ENCODE assay signal across 8 cellular contexts in genomic region chr11:100687032-100687629, GRCh38. TPM values are rescaled to one million over a fixed set of nuclear protein-coding genes. Genes with fewer than 3 reads are reported as not detected.
DNase-seq lines count a peak whose midpoint lies in the region; ATAC-seq, FAIRE-seq and TF ChIP-seq lines count a peak whose summit lies in the region.

Gene ARHGAP42, plus strand, starts transcription at chr11:100687288. Its CDS starts 391 bp downstream, at chr11:100687679.

- H3K27me3 Mint-ChIP-seq in activated CD4-positive, alpha-beta T cell treated with anti-CD3 and anti-CD28 coated beads, Interleukin-2, amount 10 ng/mL, durations not matched to agents 24 days and 14 days = peaks cover 30% of the 10 kb centered on the region
- H3K27me3 Mint-ChIP-seq in activated CD8-positive, alpha-beta memory T cell treated with anti-CD3 and anti-CD28 coated beads, Interleukin-2, amount 10 ng/mL, durations not matched to agents 7 days and 5 days = peaks cover 26% of the 10 kb centered on the region
- H3K27me3 Mint-ChIP-seq in natural killer cell treated with Interleukin-12 subunit alpha and Interleukin-12 subunit beta and Interleukin-15 and Interleukin-18, amount 100 ng/mL, for 72 hours = no peaks in the 10 kb centered on the region

- no peaks in the 10 kb centered on the region for H3K9me3 ChIP-seq in aorta (ENCODE audit: control insufficient read depth, low read length)

- H3K9me3 Mint-ChIP-seq in activated CD4-positive, alpha-beta T cell treated with anti-CD3 and anti-CD28 coated beads, Interleukin-2, amount 10 ng/mL, durations not matched to agents 24 days and 14 days = no peaks in the 10 kb centered on the region
- H3K9me3 Mint-ChIP-seq in activated CD8-positive, alpha-beta memory T cell treated with anti-CD3 and anti-CD28 coated beads, Interleukin-2, amount 10 ng/mL, durations not matched to agents 7 days and 5 days (ENCODE audit: low read depth) = no peaks in the 10 kb centered on the region
- no peaks in the 10 kb centered on the region for H3K9me3 Mint-ChIP-seq in natural killer cell treated with Interleukin-12 subunit alpha and Interleukin-12 subunit beta and Interleukin-15 and Interleukin-18, amount 100 ng/mL, for 72 hours

- no peak for FAIRE-seq in H54 (lab: Jason Lieb, UNC)

- CTCF ChIA-PET in activated CD8-positive, alpha-beta memory T cell treated with anti-CD3 and anti-CD28 coated beads, Interleukin-2, amount 10 ng/mL, durations not matched to agents 7 days and 5 days (lab: Charles Lee) = interaction anchor here (0.9 kb wide), 1 partner anchor 22 kb away, joined by 3 read pairs; no protein-coding TSS in a partner anchor

- H3K27ac ChIP-seq in aorta (ENCODE audit: low read depth in 1 of 2, low read length in 2 of 2) = no peak within 1 kb of the TSS

- H3K27ac Mint-ChIP-seq in activated CD4-positive, alpha-beta T cell treated with anti-CD3 and anti-CD28 coated beads, Interleukin-2, amount 10 ng/mL, durations not matched to agents 24 days and 14 days = peak within 1 kb of the TSS; percentile 62
- no peak within 1 kb of the TSS for H3K27ac Mint-ChIP-seq in activated CD8-positive, alpha-beta memory T cell treated with anti-CD3 and anti-CD28 coated beads, Interleukin-2, amount 10 ng/mL, durations not matched to agents 7 days and 5 days
- H3K27ac Mint-ChIP-seq in natural killer cell treated with Interleukin-12 subunit alpha and Interleukin-12 subunit beta and Interleukin-15 and Interleukin-18, amount 100 ng/mL, for 72 hours = peak within 1 kb of the TSS; percentile 12 to 81

- peak; percentile 39; the same call in 1 of the 2 replicates for TF ChIP-seq POLR2A in H54 (IDR thresholded peaks at IDR 0.05; ENCODE audit: low read depth, low read length)

- H3K4me1 ChIP-seq in aorta (ENCODE audit: control insufficient read depth in 1 of 2, insufficient read depth in 2 of 2, low read length in 2 of 2) = no peaks in the 10 kb centered on the region

- peak within 1 kb of the TSS; percentile 85 for H3K4me3 Mint-ChIP-seq in activated CD4-positive, alpha-beta T cell treated with anti-CD3 and anti-CD28 coated beads, Interleukin-2, amount 10 ng/mL, durations not matched to agents 24 days and 14 days
- peak within 1 kb of the TSS; percentile 61 for H3K4me3 Mint-ChIP-seq in activated CD8-positive, alpha-beta memory T cell treated with anti-CD3 and anti-CD28 coated beads, Interleukin-2, amount 10 ng/mL, durations not matched to agents 7 days and 5 days
- peak within 1 kb of the TSS; percentile 89 for H3K4me3 Mint-ChIP-seq in natural killer cell treated with Interleukin-12 subunit alpha and Interleukin-12 subunit beta and Interleukin-15 and Interleukin-18, amount 100 ng/mL, for 72 hours

- 0 to 1% methylated on average over 28 to 81 of the region's 81 CpGs for WGBS in aorta, 2 donors

- H3K4me1 Mint-ChIP-seq in activated CD4-positive, alpha-beta T cell treated with anti-CD3 and anti-CD28 coated beads, Interleukin-2, amount 10 ng/mL, durations not matched to agents 24 days and 14 days = peaks cover 7% of the 10 kb centered on the region
- peaks cover 11% of the 10 kb centered on the region for H3K4me1 Mint-ChIP-seq in activated CD8-positive, alpha-beta memory T cell treated with anti-CD3 and anti-CD28 coated beads, Interleukin-2, amount 10 ng/mL, durations not matched to agents 7 days and 5 days
- peaks cover 20 to 32% of the 10 kb centered on the region in 2 donors for H3K4me1 Mint-ChIP-seq in natural killer cell treated with Interleukin-12 subunit alpha and Interleukin-12 subunit beta and Interleukin-15 and Interleukin-18, amount 100 ng/mL, for 72 hours (ENCODE audit: low read depth in 2 of 2)

- DNase-seq in activated CD4-positive, alpha-beta T cell treated with anti-CD3 and anti-CD28 coated beads, Interleukin-2, amount 10 ng/mL, durations not matched to agents 24 days and 14 days = peak; percentile 72
- no peak for DNase-seq in activated CD4-positive, alpha-beta T cell treated with anti-CD3 and anti-CD28 coated beads for 4 hours
- peak; percentile 40 for DNase-seq in H54 (ENCODE audit: insufficient read length, low spot score)
- DNase-seq in LHCN-M2 (ENCODE audit: low read depth) = peak; percentile 49
- DNase-seq in activated CD8-positive, alpha-beta memory T cell treated with anti-CD3 and anti-CD28 coated beads, Interleukin-2, amount 10 ng/mL, durations not matched to agents 7 days and 5 days = peak; percentile 42
- DNase-seq in fibroblast of villous mesenchyme (ENCODE audit: low read depth) = peak; percentile 81
- DNase-seq in natural killer cell treated with Interleukin-12 subunit alpha and Interleukin-12 subunit beta and Interleukin-15 and Interleukin-18, amount 100 ng/mL, for 72 hours (ENCODE audit: low spot score) = peak; percentile 87
- peak; percentile 71 to 90 for DNase-seq in aorta

- H3K27me3 ChIP-seq in aorta (ENCODE audit: control insufficient read depth in 1 of 2, insufficient read depth in 2 of 2, low read length in 1 of 2) = no peaks in the 10 kb centered on the region

- H3K4me3 ChIP-seq in fibroblast of villous mesenchyme (ENCODE audit: low read depth, low read length) = peak within 1 kb of the TSS; percentile 86
- peak within 1 kb of the TSS; percentile 69 to 80 for H3K4me3 ChIP-seq in aorta (ENCODE audit: low read length in 2 of 2)

- H3K36me3 ChIP-seq in aorta (ENCODE audit: control insufficient read depth in 1 of 2, insufficient read depth in 2 of 2, low read length in 1 of 2) = no peaks in the 10 kb centered on the region

- TF ChIP-seq CTCF in fibroblast of villous mesenchyme (IDR thresholded peaks at IDR 0.05; ENCODE audit: insufficient read depth, low read depth, low read length) = no peak

- intact Hi-C loops in activated CD4-positive, alpha-beta T cell treated with anti-CD3 and anti-CD28 coated beads, Interleukin-2, amount 10 ng/mL, durations not matched to agents 24 days and 14 days (cut with micrococcal nuclease) = no loop called here
- intact Hi-C loops in aorta (cut with DNase I) = loop anchor here in 1 of 2 donors (5.0 kb wide), 1 partner anchor 50 kb away; no protein-coding TSS in a partner anchor

- peak; percentile 76 for ATAC-seq in activated CD8-positive, alpha-beta memory T cell treated with anti-CD3 and anti-CD28 coated beads, Interleukin-2, amount 10 ng/mL, durations not matched to agents 7 days and 5 days
- ATAC-seq in natural killer cell treated with Interleukin-12 subunit alpha and Interleukin-12 subunit beta and Interleukin-15 and Interleukin-18, amount 100 ng/mL, for 72 hours = peak; percentile 84 to 91
- peak; percentile 75 for ATAC-seq in aorta (ENCODE audit: low FRiP score)

- H3K36me3 Mint-ChIP-seq in activated CD4-positive, alpha-beta T cell treated with anti-CD3 and anti-CD28 coated beads, Interleukin-2, amount 10 ng/mL, durations not matched to agents 24 days and 14 days (ENCODE audit: low read depth) = no peaks in the 10 kb centered on the region
- H3K36me3 Mint-ChIP-seq in activated CD8-positive, alpha-beta memory T cell treated with anti-CD3 and anti-CD28 coated beads, Interleukin-2, amount 10 ng/mL, durations not matched to agents 7 days and 5 days = no peaks in the 10 kb centered on the region
- no peaks in the 10 kb centered on the region for H3K36me3 Mint-ChIP-seq in natural killer cell treated with Interleukin-12 subunit alpha and Interleukin-12 subunit beta and Interleukin-15 and Interleukin-18, amount 100 ng/mL, for 72 hours

RNA-seq across cellular contexts. Expression of gene ARHGAP42, which starts in this region (rescaled TPM):
- 0.05 TPM in 1 of 2 replicates, not detected in the other for total RNA-seq in activated CD4-positive, alpha-beta T cell treated with anti-CD3 and anti-CD28 coated beads, Interleukin-2, amount 10 ng/mL, durations not matched to agents 24 days and 14 days
- total RNA-seq in LHCN-M2 (2014; rRNA removed) = 7.4 and 10.3 TPM in 2 replicates
- 1.4 TPM for polyA plus RNA-seq in LHCN-M2 (2012)
- under 1 TPM in 1 of 2 experiments, not detected in 1; 0.61 TPM for total RNA-seq in activated CD8-positive, alpha-beta memory T cell treated with anti-CD3 and anti-CD28 coated beads, Interleukin-2, amount 10 ng/mL, durations not matched to agents 7 days and 5 days
- 13.9 and 16.8 TPM in 2 replicates for total RNA-seq in fibroblast of villous mesenchyme
- total RNA-seq in natural killer cell treated with Interleukin-12 subunit alpha and Interleukin-12 subunit beta and Interleukin-15 and Interleukin-18, amount 100 ng/mL, for 72 hours = 1 to 10 TPM; 1.6 to 5.1 TPM
- total RNA-seq in aorta = 10 to 100 TPM; 13.8 to 15.8 TPM
- polyA plus RNA-seq in aorta = 1 to 10 TPM; 4.1 to 7.9 TPM

Comparison
In these comparisons a context has a peak if more than half of its experiments do, and no peak if none do; other contexts are left out.
1. Peak in DNase-seq in activated CD4-positive, alpha-beta T cell treated with anti-CD3 and anti-CD28 coated beads, Interleukin-2, amount 10 ng/mL, durations not matched to agents 24 days and 14 days; RNA of the gene not detected or under 1 TPM.
2. Peak in DNase-seq and ATAC-seq in activated CD8-positive, alpha-beta memory T cell treated with anti-CD3 and anti-CD28 coated beads, Interleukin-2, amount 10 ng/mL, durations not matched to agents 7 days and 5 days; RNA of the gene not detected or under 1 TPM.
3. DNase-seq: peak in H54 (single experiment), LHCN-M2 (single experiment), fibroblast of villous mesenchyme (single experiment), natural killer cell treated with Interleukin-12 subunit alpha and Interleukin-12 subunit beta and Interleukin-15 and Interleukin-18, amount 100 ng/mL, for 72 hours (single experiment) and aorta (2 of 2); none in activated CD4-positive, alpha-beta T cell treated with anti-CD3 and anti-CD28 coated beads for 4 hours (0 of 2).
4. Peak in every context shown above with its lines, with median percentiles within 50 percentile points of each other: H3K4me3 Mint-ChIP-seq and ATAC-seq.